2 cellular contexts compared by ENCODE assay signal in genomic region chr1:40738831-40739230, GRCh38.
TF ChIP-seq lines count a peak whose summit lies in the region.

No MANE protein-coding gene starts in this region.

TF ChIP-seq in liver, 16 proteins besides CTCF, POLR2A, EP300 and RAD21:
- TF ChIP-seq GABPA (IDR thresholded peaks at IDR 0.05 in 1 of 2, conservative IDR thresholded peaks at IDR 0.05 in 1 of 2) (no peak), TAF1 (conservative IDR thresholded peaks at IDR 0.05) (no peak), HNF4A (conservative IDR thresholded peaks at IDR 0.05) (no peak), RXRA (IDR thresholded peaks at IDR 0.05) (no peak), HNF4G (IDR thresholded peaks at IDR 0.05) (no peak), YY1 (IDR thresholded peaks at IDR 0.05) (no peak), FOXA2 (IDR thresholded peaks at IDR 0.05) (no peak), JUND (IDR thresholded peaks at IDR 0.05) (no peak), MAX (IDR thresholded peaks at IDR 0.05) (no peak), SP1 (IDR thresholded peaks at IDR 0.05) (no peak), FOXA1 (IDR thresholded peaks at IDR 0.05) (no peak), REST (IDR thresholded peaks at IDR 0.05) (no peak), EGR1 (IDR thresholded peaks at IDR 0.05; ENCODE audit: low read depth in 2 of 2) (no peak), ATF3 (IDR thresholded peaks at IDR 0.05) (no peak), ZBTB33 (IDR thresholded peaks at IDR 0.05) (no peak)

TF ChIP-seq in HepG2, 621 proteins besides CTCF, POLR2A, EP300 and RAD21:
- no peak for TF ChIP-seq ZNF746 (CRISPR knock-in tag; IDR thresholded peaks at IDR 0.05)
- TF ChIP-seq ZFP36 (IDR thresholded peaks at IDR 0.05; ENCODE audit: borderline replicate concordance, low read depth, low read length, partially characterized antibody) = no peak
- no peak for TF ChIP-seq ZNF543 (CRISPR knock-in tag; IDR thresholded peaks at IDR 0.05)
- TF ChIP-seq TRAFD1 (CRISPR knock-in tag; IDR thresholded peaks at IDR 0.05; ENCODE audit: borderline replicate concordance) = no peak
- TF ChIP-seq ZNF280D (CRISPR knock-in tag; IDR thresholded peaks at IDR 0.05) = no peak
- TF ChIP-seq ZNF382 (CRISPR knock-in tag; IDR thresholded peaks at IDR 0.05; ENCODE audit: borderline replicate concordance) = no peak
- TF ChIP-seq CEBPG (CRISPR knock-in tag; IDR thresholded peaks at IDR 0.05) = no peak
- no peak for TF ChIP-seq RAD51 (IDR thresholded peaks at IDR 0.05; ENCODE audit: borderline replicate concordance)
- no peak for TF ChIP-seq HMGXB4 (CRISPR knock-in tag; IDR thresholded peaks at IDR 0.05; ENCODE audit: borderline replicate concordance in 1 of 2, low read depth in 1 of 2)
- TF ChIP-seq ZSCAN25 (CRISPR knock-in tag; IDR thresholded peaks at IDR 0.05) = no peak
- TF ChIP-seq ZBTB3 (CRISPR knock-in tag; IDR thresholded peaks at IDR 0.05; ENCODE audit: borderline replicate concordance, low read depth) = no peak
- no peak for TF ChIP-seq NR2F6 (IDR thresholded peaks at IDR 0.05)
- no peak for TF ChIP-seq NR2F6 (CRISPR knock-in tag; IDR thresholded peaks at IDR 0.05)
- TF ChIP-seq ZNF383 (CRISPR knock-in tag; IDR thresholded peaks at IDR 0.05; ENCODE audit: borderline replicate concordance) = no peak
- TF ChIP-seq GTF2F1 (IDR thresholded peaks at IDR 0.05; ENCODE audit: low read length) = no peak
- TF ChIP-seq ATF7-NPFF (CRISPR knock-in tag; IDR thresholded peaks at IDR 0.05; ENCODE audit: low read depth) = no peak
- TF ChIP-seq IKZF5 (CRISPR knock-in tag; IDR thresholded peaks at IDR 0.05) = no peak
- no peak for TF ChIP-seq KMT2B (CRISPR knock-in tag; IDR thresholded peaks at IDR 0.05)
- TF ChIP-seq RBFOX2 (IDR thresholded peaks at IDR 0.05; ENCODE audit: low read depth, low read length) = no peak
- no peak for TF ChIP-seq ZNF777 (CRISPR knock-in tag; IDR thresholded peaks at IDR 0.05)
- TF ChIP-seq ZNF570 (CRISPR knock-in tag; IDR thresholded peaks at IDR 0.05; ENCODE audit: borderline replicate concordance) = no peak
